23 cellular contexts compared by ENCODE assay signal in genomic region chr2:24644032-24644431, GRCh38.
"Had no signal": no experiment of that assay in that cellular context is flagged by ENCODE, and none has a peak within 500 bp of the region (broad histone marks: within the 10 kb centered on the region; RNA-seq: fewer than 3 reads in every experiment).

No MANE protein-coding gene starts in this region.

- DNase-seq: effector CD8-positive, alpha-beta T cell; effector memory CD8-positive, alpha-beta T cell; endodermal cell; erythroblast; esophagus squamous epithelium; foreskin fibroblast; foreskin melanocyte; gastrocnemius medialis; glutamatergic neuron; head of caudate nucleus; heart right ventricle; hippocampal formation; left cardiac atrium; left lung; left ventricle myocardium superior; lower lobe of right lung; mesenchymal stem cell; mucosa of descending colon had no signal

- H3K27me3 ChIP-seq: esophagus squamous epithelium, gastrocnemius medialis, heart right ventricle, left lung had no signal

- H3K36me3 ChIP-seq: gastrocnemius medialis, left lung had no signal

- FAIRE-seq: islet of Langerhans, keratinocyte had no signal

- H3K27ac ChIP-seq: coronary artery, epithelial cell of prostate, esophagus squamous epithelium, gastrocnemius medialis, heart right ventricle, left lung, lower lobe of right lung had no signal

- ATAC-seq: effector memory CD8-positive, alpha-beta T cell; esophagus mucosa; gastrocnemius medialis; heart right ventricle; left cardiac atrium; left lung; left ventricle myocardium superior; lower lobe of right lung; mucosa of descending colon had no signal

- H3K9me3 ChIP-seq: esophagus squamous epithelium, gastrocnemius medialis, heart right ventricle, left lung, lower lobe of right lung, mucosa of descending colon had no signal

- H3K4me1 ChIP-seq: esophagus squamous epithelium, gastrocnemius medialis had no signal

- H3K4me3 ChIP-seq: coronary artery, esophagus squamous epithelium, gastrocnemius medialis, heart right ventricle, left lung, lower lobe of right lung, mucosa of descending colon had no signal
